In genomic region chr19:45780448-45781281, GRCh38 we compare ENCODE assay signal across 14 cellular contexts. TPM values are rescaled to one million over a fixed set of nuclear protein-coding genes. Genes with fewer than 3 reads are reported as not detected.
DNase-seq lines count a peak whose midpoint lies in the region; ATAC-seq and TF ChIP-seq lines count a peak whose summit lies in the region.
"Had no signal": no experiment of that assay in that cellular context is flagged by ENCODE, and none has a peak within 500 bp of the region (broad histone marks: within the 10 kb centered on the region; RNA-seq: fewer than 3 reads in every experiment).

No MANE protein-coding gene starts in this region.

- H3K4me3 ChIP-seq in adipocyte (ENCODE audit: low read length): peak overlapping the region; percentile 88
- peak overlapping the region; percentile 55 for H3K4me3 ChIP-seq in lower lobe of right lung
- H3K4me3 ChIP-seq in testis: peak overlapping the region; percentile 50 to 60

- H3K4me1 ChIP-seq in adipocyte (ENCODE audit: control insufficient read depth, insufficient read depth, low read length): peaks cover 36% of the 10 kb centered on the region
- H3K4me1 ChIP-seq in lower lobe of right lung: peaks cover 34% of the 10 kb centered on the region
- H3K4me1 ChIP-seq in testis: peaks cover 29% of the 10 kb centered on the region

- no peak overlapping the region for H3K27ac ChIP-seq in lower lobe of right lung
- peak overlapping the region in 1 of 2 donors; percentile 89 for H3K27ac ChIP-seq in testis

- DNase-seq in DMS53 (lab: John Stamatoyannopoulos, UW) (peak; percentile 51), DMS53 treated with DMSO at 0.1 percent for 48 hours (lab: John Stamatoyannopoulos, UW; ENCODE audit: unreplicated experiment) (no peak), adipocyte (ENCODE audit: low read depth) (peak; percentile 17), lower lobe of right lung (no peak), testis (no peak), sciatic nerve (ENCODE audit: low spot score) (no peak), NCI-H146 treated with DMSO at 0.1 percent for 48 hours (lab: John Stamatoyannopoulos, UW; ENCODE audit: unreplicated experiment) (no peak)
- no peak for DNase-seq in stimulated activated CD4-positive, alpha-beta T cell treated with anti-CD3 and anti-CD28 coated beads, Interleukin-4, amount 100 ng/mL, for 4 hours
- DNase-seq: effector CD8-positive, alpha-beta T cell; NCI-H526 treated with DMSO at 0.1 percent for 48 hours; stimulated activated CD4-positive, alpha-beta T cell treated with anti-CD3 and anti-CD28 coated beads, Interleukin-12 subunit alpha, Interleukin-12 subunit beta, amount 100 ng/mL, for 4 hours; T1000 had no signal

- H3K27me3 ChIP-seq in adipocyte (replicated peaks; ENCODE audit: control insufficient read depth, insufficient read depth, low read length): no peaks in the 10 kb centered on the region
- peaks cover 30% of the 10 kb centered on the region for H3K27me3 ChIP-seq in lower lobe of right lung (ENCODE audit: low read depth)
- no peaks in the 10 kb centered on the region for H3K27me3 ChIP-seq in testis

- H3K9me3 ChIP-seq in adipocyte (ENCODE audit: control insufficient read depth, low read length) (no peaks in the 10 kb centered on the region), lower lobe of right lung (no peaks in the 10 kb centered on the region), testis (no peaks in the 10 kb centered on the region)

- no peak for TF ChIP-seq POLR2A in testis (IDR thresholded peaks at IDR 0.05)

- H3K36me3 ChIP-seq in adipocyte (ENCODE audit: control insufficient read depth, insufficient read depth, low read length, severe bottlenecking): peaks cover 37% of the 10 kb centered on the region
- H3K36me3 ChIP-seq in lower lobe of right lung: peaks cover 27% of the 10 kb centered on the region
- H3K36me3 ChIP-seq in testis (ENCODE audit: low read depth, missing control alignments): no peaks in the 10 kb centered on the region

- H3K9ac ChIP-seq in adipocyte (ENCODE audit: low read length): peak overlapping the region; percentile 96

- no peak for ATAC-seq in lower lobe of right lung
- no peak for ATAC-seq in sciatic nerve

- 34 to 67% methylated on average over 7 to 13 of the region's 13 CpGs for WGBS in testis, 2 donors

- no peak for TF ChIP-seq CTCF in lower lobe of right lung (IDR thresholded peaks at IDR 0.05)
- TF ChIP-seq CTCF in testis (IDR thresholded peaks at IDR 0.05): no peak

- intact Hi-C loops in lower lobe of right lung (cut with DNase I): no loop called here
- intact Hi-C loops in testis (cut with DNase I; ENCODE audit: low total_unique reads): no loop called here
- intact Hi-C loops in sciatic nerve (cut with DNase I): no loop called here

RNA-seq across cellular contexts. Expression of gene DMPK, which starts 1.6 kb away (rescaled TPM):
- total RNA-seq in lower lobe of right lung (42.6 TPM), testis (10 to 100 TPM; 66.2 to 68.8 TPM), sciatic nerve (77.9 TPM)
- 42.6 TPM for polyA plus RNA-seq in testis (ENCODE audit: insufficient read depth, low read depth, low replicate concordance)

RNA-seq across cellular contexts. Expression of gene SIX5, which starts 11.6 kb away (rescaled TPM):
- total RNA-seq in lower lobe of right lung (16.8 TPM), testis (10 to 100 TPM; 16.1 to 19.4 TPM), sciatic nerve (26.3 TPM)
- polyA plus RNA-seq in testis (ENCODE audit: insufficient read depth, low read depth, low replicate concordance): 12.9 TPM

RNA-seq across cellular contexts. Expression of gene DMWD, which starts 12.0 kb away (rescaled TPM):
- total RNA-seq in lower lobe of right lung (47.4 TPM), testis (100 to 1,000 TPM; 111 to 124 TPM), sciatic nerve (57.4 TPM)
- 59.0 TPM for polyA plus RNA-seq in testis (ENCODE audit: insufficient read depth, low read depth, low replicate concordance)

RNA-seq across cellular contexts. Expression of gene RSPH6A, which starts 34.4 kb away (rescaled TPM):
- total RNA-seq in lower lobe of right lung (0.21 TPM), testis (10 to 100 TPM; 17.0 to 20.9 TPM), sciatic nerve (0.18 TPM)
- polyA plus RNA-seq in testis (ENCODE audit: insufficient read depth, low read depth, low replicate concordance): 88.3 TPM
- polyA plus RNA-seq: keratinocyte had no signal

RNA-seq across cellular contexts. Expression of gene MEIOSIN, which starts 47.4 kb away (rescaled TPM):
- not detected for total RNA-seq in lower lobe of right lung
- 10 to 100 TPM in 1 of 2 donors, 1 to 10 TPM in 1; 9.2 to 13.8 TPM for total RNA-seq in testis
- 10.4 TPM for polyA plus RNA-seq in testis (ENCODE audit: insufficient read depth, low read depth, low replicate concordance)
- not detected for total RNA-seq in sciatic nerve
- total RNA-seq: activated T-helper 2 cell treated with anti-CD3 and anti-CD28 coated beads, Interferon-gamma antibody, Interleukin-2, Interleukin-4, amounts not matched to agents 10 μg/mL and 5 μg/mL and 100 μg/mL, durations not matched to agents 14 hours and 24 hours and 36 hours had no signal
- polyA plus RNA-seq: keratinocyte had no signal

Comparison
In these comparisons a context has a peak if more than half of its experiments do, and no peak if none do; other contexts are left out.
1. DNase-seq: peak in DMS53 (single experiment) and adipocyte (single experiment); none in DMS53 treated with DMSO at 0.1 percent for 48 hours (single experiment), lower lobe of right lung (single experiment), testis (single experiment), sciatic nerve (single experiment), stimulated activated CD4-positive, alpha-beta T cell treated with anti-CD3 and anti-CD28 coated beads, Interleukin-4, amount 100 ng/mL, for 4 hours (0 of 2) and NCI-H146 treated with DMSO at 0.1 percent for 48 hours (single experiment).
2. Peak in every context shown above with its lines, with median percentiles within 50 percentile points of each other: H3K4me3 ChIP-seq.